In the genomic region with DNA sequence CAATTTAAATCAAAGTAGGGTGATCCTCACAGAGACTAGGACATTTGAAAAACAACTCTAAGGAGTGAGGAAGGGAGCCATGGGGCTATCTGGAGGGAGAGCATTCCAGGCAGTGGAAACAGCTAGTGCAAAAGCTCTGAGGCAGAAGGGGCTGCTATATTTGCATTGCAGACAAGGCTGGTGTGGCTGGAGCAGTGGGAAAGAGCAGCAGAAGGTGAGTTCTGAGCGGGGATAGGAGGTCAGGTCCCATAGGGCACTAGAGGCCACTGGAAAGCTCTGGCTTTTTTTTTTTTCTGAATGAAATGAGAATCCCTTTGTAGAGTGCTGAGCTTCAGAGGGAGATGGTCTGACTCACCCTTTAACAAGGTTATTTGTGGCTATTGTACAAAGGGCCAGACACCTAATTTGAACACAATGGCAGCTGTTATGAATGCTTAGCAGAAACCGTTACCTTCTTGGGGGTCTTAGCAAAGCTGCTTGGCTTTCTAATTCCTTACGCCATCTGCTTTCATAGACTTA, we compare ENCODE assay signal across 21 cellular contexts.
DNase-seq lines count a peak whose midpoint lies in the region; ATAC-seq lines count a peak whose summit lies in the region.
"Had no signal": no experiment of that assay in that cellular context is flagged by ENCODE, and none has a peak within 500 bp of the region (broad histone marks: within the 10 kb centered on the region; RNA-seq: fewer than 3 reads in every experiment).

No MANE protein-coding gene starts in this region.

- H3K27ac Mint-ChIP-seq in natural killer cell treated with Interleukin-12 subunit alpha and Interleukin-12 subunit beta and Interleukin-15 and Interleukin-18, amount 100 ng/mL, for 72 hours = no peak overlapping the region
- H3K27ac Mint-ChIP-seq: CD4-positive, CD25-positive, alpha-beta regulatory T cell; HFFc6; T-helper 1 cell treated with Interleukin-12 subunit alpha and Interleukin-12 subunit beta and Interleukin-4 antibody, amounts not matched to agents 30 μg/mL and 1 μg/mL, for 36 hours had no signal

- in situ Hi-C loops in ACHN (cut with HindIII; ENCODE audit: low pct_ligation_motif_present, low pct_unique_long_range_greater_than_20kb, low sequenced_read_pairs) = no loop called here

- H3K36me3 Mint-ChIP-seq in natural killer cell treated with Interleukin-12 subunit alpha and Interleukin-12 subunit beta and Interleukin-15 and Interleukin-18, amount 100 ng/mL, for 72 hours = no peaks in the 10 kb centered on the region
- H3K36me3 Mint-ChIP-seq: CD4-positive, CD25-positive, alpha-beta regulatory T cell had no signal

- ATAC-seq in natural killer cell treated with Interleukin-12 subunit alpha and Interleukin-12 subunit beta and Interleukin-15 and Interleukin-18, amount 100 ng/mL, for 72 hours = no peak
- ATAC-seq in GM19328 (IDR thresholded peaks at IDR 0.05; ENCODE audit: unreplicated experiment) = no peak
- ATAC-seq: A549 had no signal

- DNase-seq in D341Med (ENCODE audit: low spot score) = peak; percentile 49
- peak; percentile 36 for DNase-seq in NCI-H146 (lab: John Stamatoyannopoulos, UW)
- peak; percentile 89 for DNase-seq in NCI-H69 (lab: John Stamatoyannopoulos, UW)
- peak; percentile 14 for DNase-seq in dermis blood vessel endothelial cell
- no peak for DNase-seq in natural killer cell treated with Interleukin-12 subunit alpha and Interleukin-12 subunit beta and Interleukin-15 and Interleukin-18, amount 100 ng/mL, for 72 hours (ENCODE audit: low spot score)
- no peak for DNase-seq in ACHN
- no peak for DNase-seq in activated CD4-positive, CD25-positive, alpha-beta regulatory T cell treated with anti-CD3 and anti-CD28 coated beads, Interleukin-2, amount 50 U/mL, for 72 hours
- DNase-seq: CD4-positive, CD25-positive, alpha-beta regulatory T cell; H7; HFFc6; KBM-7; MM.1S; NCI-H1092; NCI-H1436; NCI-H2029; NCI-H2171; NCI-H774; Right ventricle myocardium superior had no signal

- H3K4me1 Mint-ChIP-seq in natural killer cell treated with Interleukin-12 subunit alpha and Interleukin-12 subunit beta and Interleukin-15 and Interleukin-18, amount 100 ng/mL, for 72 hours (ENCODE audit: low read depth in 2 of 2) = no peaks in the 10 kb centered on the region
- H3K4me1 Mint-ChIP-seq: CD4-positive, CD25-positive, alpha-beta regulatory T cell had no signal

- H3K4me3 Mint-ChIP-seq in natural killer cell treated with Interleukin-12 subunit alpha and Interleukin-12 subunit beta and Interleukin-15 and Interleukin-18, amount 100 ng/mL, for 72 hours = no peak overlapping the region
- H3K4me3 Mint-ChIP-seq: CD4-positive, CD25-positive, alpha-beta regulatory T cell; HFFc6; T-helper 1 cell treated with Interleukin-12 subunit alpha and Interleukin-12 subunit beta and Interleukin-4 antibody, amounts not matched to agents 30 μg/mL and 1 μg/mL, for 36 hours had no signal

- peaks cover 16% of the 10 kb centered on the region in 2 donors for H3K27me3 Mint-ChIP-seq in natural killer cell treated with Interleukin-12 subunit alpha and Interleukin-12 subunit beta and Interleukin-15 and Interleukin-18, amount 100 ng/mL, for 72 hours
- H3K27me3 Mint-ChIP-seq: CD4-positive, CD25-positive, alpha-beta regulatory T cell had no signal

- no peaks in the 10 kb centered on the region for H3K9me3 Mint-ChIP-seq in natural killer cell treated with Interleukin-12 subunit alpha and Interleukin-12 subunit beta and Interleukin-15 and Interleukin-18, amount 100 ng/mL, for 72 hours
- H3K9me3 Mint-ChIP-seq: T-helper 1 cell treated with Interleukin-12 subunit alpha and Interleukin-12 subunit beta and Interleukin-4 antibody, amounts not matched to agents 30 μg/mL and 1 μg/mL, for 36 hours had no signal

Comparison
In these comparisons a context has a peak if more than half of its experiments do, and no peak if none do; other contexts are left out.
1. DNase-seq: peak in D341Med (single experiment), NCI-H146 (single experiment), NCI-H69 (single experiment) and dermis blood vessel endothelial cell (single experiment); none in natural killer cell treated with Interleukin-12 subunit alpha and Interleukin-12 subunit beta and Interleukin-15 and Interleukin-18, amount 100 ng/mL, for 72 hours (single experiment), ACHN (single experiment) and activated CD4-positive, CD25-positive, alpha-beta regulatory T cell treated with anti-CD3 and anti-CD28 coated beads, Interleukin-2, amount 50 U/mL, for 72 hours (single experiment).